2 cellular contexts compared by ENCODE assay signal in genomic region chr1:145858238-145858936, GRCh38.
TF ChIP-seq lines count a peak whose summit lies in the region.

No MANE protein-coding gene starts in this region.

TF ChIP-seq in HEK293, 187 proteins besides CTCF, POLR2A, EP300 and RAD21 (continued from another document):
- peak; percentile 42 for TF ChIP-seq GLIS2 (tag by site-specific recombination; IDR thresholded peaks at IDR 0.05)
- TF ChIP-seq, protein P1, sequence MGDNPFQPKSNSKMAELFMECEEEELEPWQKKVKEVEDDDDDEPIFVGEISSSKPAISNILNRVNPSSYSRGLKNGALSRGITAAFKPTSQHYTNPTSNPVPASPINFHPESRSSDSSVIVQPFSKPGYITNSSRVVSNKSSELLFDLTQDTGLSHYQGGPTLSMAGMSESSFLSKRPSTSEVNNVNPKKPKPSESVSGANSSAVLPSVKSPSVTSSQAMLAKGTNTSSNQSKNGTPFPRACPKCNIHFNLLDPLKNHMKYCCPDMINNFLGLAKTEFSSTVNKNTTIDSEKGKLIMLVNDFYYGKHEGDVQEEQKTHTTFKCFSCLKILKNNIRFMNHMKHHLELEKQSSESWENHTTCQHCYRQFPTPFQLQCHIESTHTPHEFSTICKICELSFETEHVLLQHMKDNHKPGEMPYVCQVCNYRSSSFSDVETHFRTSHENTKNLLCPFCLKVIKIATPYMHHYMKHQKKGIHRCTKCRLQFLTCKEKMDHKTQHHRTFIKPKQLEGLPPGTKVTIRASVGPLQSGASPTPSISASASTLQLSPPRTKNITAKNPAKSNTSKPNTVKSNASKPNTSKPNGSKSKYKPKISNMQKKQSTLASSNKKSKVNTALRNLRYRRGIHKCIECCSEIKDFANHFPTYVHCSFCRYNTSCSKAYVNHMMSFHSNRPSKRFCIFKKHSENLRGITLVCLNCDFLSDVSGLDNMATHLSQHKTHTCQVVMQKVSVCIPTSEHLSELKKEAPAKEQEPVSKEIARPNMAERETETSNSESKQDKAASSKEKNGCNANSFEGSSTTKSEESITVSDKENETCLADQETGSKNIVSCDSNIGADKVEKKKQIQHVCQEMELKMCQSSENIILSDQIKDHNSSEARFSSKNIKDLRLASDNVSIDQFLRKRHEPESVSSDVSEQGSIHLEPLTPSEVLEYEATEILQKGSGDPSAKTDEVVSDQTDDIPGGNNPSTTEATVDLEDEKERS (tag by site-specific recombination; IDR thresholded peaks at IDR 0.05) = 0 out of 2 replicates have a peak, but pooled peaks have one; percentile 58
- TF ChIP-seq SETDB1 (IDR thresholded peaks at IDR 0.05; ENCODE audit: insufficient read length, low read length) = peak; percentile 69
- TF ChIP-seq SCRT2 (tag by site-specific recombination; IDR thresholded peaks at IDR 0.05) = 0 out of 2 replicates have a peak, but pooled peaks have one; percentile 28
- no peak for TF ChIP-seq ZNF24 (tag by site-specific recombination; IDR thresholded peaks at IDR 0.05)
- peak; percentile 87 for TF ChIP-seq PRDM10 (tag by site-specific recombination; IDR thresholded peaks at IDR 0.05)
- TF ChIP-seq KLF9 (tag by site-specific recombination; IDR thresholded peaks at IDR 0.05; ENCODE audit: low read depth) = peak; percentile 77
- TF ChIP-seq ZNF701 (tag by site-specific recombination; IDR thresholded peaks at IDR 0.05) = no peak
- no peak for TF ChIP-seq KLF8 (tag by site-specific recombination; IDR thresholded peaks at IDR 0.05)
- TF ChIP-seq ZNF140 (tag by site-specific recombination; IDR thresholded peaks at IDR 0.05) = peak; percentile 81
- 0 out of 2 replicates have a peak, but pooled peaks have one; percentile 15 for TF ChIP-seq ZNF76 (tag by site-specific recombination; IDR thresholded peaks at IDR 0.05; ENCODE audit: borderline replicate concordance, low read depth)
- TF ChIP-seq ZNF658 (tag by site-specific recombination; IDR thresholded peaks at IDR 0.05) = no peak
- TF ChIP-seq ZNF394 (tag by site-specific recombination; IDR thresholded peaks at IDR 0.05; ENCODE audit: borderline replicate concordance) = peak; percentile 70; the same call in 1 of the 2 replicates
- TF ChIP-seq SP2 (tag by site-specific recombination; IDR thresholded peaks at IDR 0.05) = peak; percentile 62

TF ChIP-seq in neural cell, 6 proteins besides CTCF, POLR2A, EP300 and RAD21 (continued from another document):
- no peak for TF ChIP-seq REST (IDR thresholded peaks at IDR 0.05; ENCODE audit: borderline replicate concordance)
TF ChIP-seq in neural cell: peak in this region for 1.
